In genomic region chr1:215717677-215718076, GRCh38 we compare ENCODE assay signal across 27 cellular contexts.
"Had no signal": no experiment of that assay in that cellular context is flagged by ENCODE, and none has a peak within 500 bp of the region (broad histone marks: within the 10 kb centered on the region; RNA-seq: fewer than 3 reads in every experiment).

No MANE protein-coding gene starts in this region.

- H3K27me3 ChIP-seq: Peyer's patch, SJSA1 had no signal

- DNase-seq: Karpas-422, MM.1S, MV-4-11, NCI-H1092, NCI-H1436 treated with DMSO at 0.1 percent for 48 hours, NCI-H1694 treated with DMSO at 0.1 percent for 48 hours, NCI-H187 treated with DMSO at 0.1 percent for 48 hours, NCI-H2029, NCI-H2081, NCI-H2171 treated with DMSO at 0.1 percent for 48 hours, NCI-H2227 treated with DMSO at 0.1 percent for 48 hours, NCI-H345, NCI-H446, NCI-H510A treated with DMSO at 0.1 percent for 48 hours, NCI-H524 treated with DMSO at 0.1 percent for 48 hours, NCI-H526 treated with DMSO at 0.1 percent for 48 hours, NCI-H774, OCI-M1, PC-3, Peyer's patch, Right ventricle myocardium superior, RPMI8226, SHP77 treated with DMSO at 0.1 percent for 48 hours, SK-N-SH, SW 1271 had no signal

- H3K9me3 ChIP-seq: Peyer's patch, SJSA1, SK-N-SH had no signal

- H3K4me1 ChIP-seq: Peyer's patch, SJSA1 had no signal

- H3K4me2 ChIP-seq: KMS-11, SK-N-SH had no signal

- H3K4me3 ChIP-seq: Peyer's patch, SJSA1 had no signal

- ATAC-seq: PC-3 had no signal

- H3K9ac ChIP-seq: KMS-11, SK-N-SH had no signal

- H3K36me3 ChIP-seq: Peyer's patch, SJSA1 had no signal

- H3K27ac ChIP-seq: KMS-11, Peyer's patch, SJSA1 had no signal
